ENCODE assay signal across 29 cellular contexts in the genomic region with DNA sequence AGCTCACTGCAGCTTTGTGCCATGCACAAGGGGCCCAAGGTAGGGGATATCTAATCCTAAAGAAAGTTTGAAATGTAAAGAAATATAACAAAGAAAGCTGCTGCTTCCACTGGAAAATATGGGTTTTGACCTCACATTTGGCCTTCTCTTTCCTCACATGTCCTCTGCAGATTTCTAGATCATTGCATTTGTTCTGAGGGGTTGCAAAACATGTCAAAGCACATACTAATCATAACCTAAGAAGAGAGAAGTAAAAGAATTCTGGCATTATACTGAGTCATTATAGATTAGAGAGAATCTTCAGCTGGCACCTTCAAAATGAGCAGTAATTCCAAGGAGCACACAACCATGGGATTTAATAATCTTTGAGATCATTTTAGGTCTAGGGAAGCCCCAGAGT.
"Had no signal": no experiment of that assay in that cellular context is flagged by ENCODE, and none has a peak within 500 bp of the region (broad histone marks: within the 10 kb centered on the region; RNA-seq: fewer than 3 reads in every experiment).

No MANE protein-coding gene starts in this region.

- H3K4me1 ChIP-seq: ascending aorta, breast epithelium had no signal

- H3K27me3 ChIP-seq: adrenal gland, ascending aorta, breast epithelium, cardiac muscle cell, esophagus squamous epithelium, gastroesophageal sphincter had no signal

- H3K36me3 ChIP-seq: adrenal gland, ascending aorta, breast epithelium, cardiac muscle cell had no signal

- ATAC-seq: activated T-cell treated with anti-CD3 and anti-CD28 coated beads, Interleukin-2, amount 50 U/mL, for 4 hours; activated T-helper 17 cell treated with anti-CD3 and anti-CD28 coated beads, Interleukin-2, amount 50 U/mL, for 72 hours; effector memory CD8-positive, alpha-beta T cell; gastroesophageal sphincter had no signal

- H3K4me3 ChIP-seq: adrenal gland, ascending aorta, breast epithelium, cardiac muscle cell, esophagus squamous epithelium, gastroesophageal sphincter had no signal

- H3K9me3 ChIP-seq: adrenal gland, ascending aorta, breast epithelium, esophagus squamous epithelium, gastroesophageal sphincter had no signal

- H3K9me3 Mint-ChIP-seq: activated CD4-positive, alpha-beta memory T cell treated with anti-CD3 and anti-CD28 coated beads, Interleukin-2, amount 10 ng/mL, durations not matched to agents 7 days and 5 days; activated CD4-positive, alpha-beta T cell treated with anti-CD3 and anti-CD28 coated beads, Interleukin-2, amount 10 ng/mL, durations not matched to agents 7 days and 5 days; activated T-cell treated with anti-CD3 and anti-CD28 coated beads, Interleukin-2, amount 50 U/mL, for 4 hours; activated T-helper 17 cell treated with anti-CD3 and anti-CD28 coated beads, Interleukin-2, amount 50 U/mL, for 72 hours; brain; effector memory CD8-positive, alpha-beta T cell had no signal

- H3K27me3 Mint-ChIP-seq: activated CD4-positive, alpha-beta memory T cell treated with anti-CD3 and anti-CD28 coated beads, Interleukin-2, amount 10 ng/mL, durations not matched to agents 7 days and 5 days; activated CD4-positive, alpha-beta T cell treated with anti-CD3 and anti-CD28 coated beads, Interleukin-2, amount 10 ng/mL, durations not matched to agents 7 days and 5 days; activated naive CD8-positive, alpha-beta T cell; activated T-helper 17 cell treated with anti-CD3 and anti-CD28 coated beads, Interleukin-2, amount 50 U/mL, for 72 hours; effector memory CD8-positive, alpha-beta T cell had no signal

- H3K27ac Mint-ChIP-seq: activated CD4-positive, alpha-beta memory T cell treated with anti-CD3 and anti-CD28 coated beads, Interleukin-2, amount 10 ng/mL, durations not matched to agents 7 days and 5 days; activated CD4-positive, alpha-beta T cell treated with anti-CD3 and anti-CD28 coated beads, Interleukin-2, amount 10 ng/mL, durations not matched to agents 7 days and 5 days; activated naive CD8-positive, alpha-beta T cell; activated T-helper 17 cell treated with anti-CD3 and anti-CD28 coated beads, Interleukin-2, amount 50 U/mL, for 72 hours; brain had no signal

- DNase-seq: activated CD4-positive, alpha-beta memory T cell treated with anti-CD3 and anti-CD28 coated beads, Interleukin-2, amount 10 ng/mL, durations not matched to agents 7 days and 5 days; activated CD4-positive, alpha-beta T cell treated with anti-CD3 and anti-CD28 coated beads for 4 hours; activated CD4-positive, alpha-beta T cell treated with anti-CD3 and anti-CD28 coated beads, Interleukin-2, amount 10 ng/mL, durations not matched to agents 7 days and 5 days; activated CD4-positive, alpha-beta T cell treated with anti-CD3 and anti-CD28 coated beads, Interleukin-2, amount 50 U/mL, for 4 hours; activated CD4-positive, CD25-positive, alpha-beta regulatory T cell; activated CD4-positive, CD25-positive, alpha-beta regulatory T cell treated with anti-CD3 and anti-CD28 coated beads, Interleukin-2, amount 50 U/mL, for 72 hours; activated effector memory CD4-positive, alpha-beta T cell treated with Interleukin-2 at 50 U/mL for 16 hours; activated gamma-delta T cell treated with Interleukin-2 at 50 U/mL for 16 hours; activated naive CD4-positive, alpha-beta T cell treated with anti-CD3 and anti-CD28 coated beads, Interleukin-2, amount 50 U/mL, for 16 hours; activated naive CD4-positive, alpha-beta T cell treated with Interleukin-2 at 50 U/mL for 16 hours; activated T-cell treated with anti-CD3 and anti-CD28 coated beads, Interleukin-2, amount 50 U/mL, for 4 hours; adrenal gland; central memory CD4-positive, alpha-beta T cell; cerebellar nuclear complex; cortex of kidney; dermis blood vessel endothelial cell; effector CD4-positive, alpha-beta T cell; effector memory CD8-positive, alpha-beta T cell; erythroblast; esophagus squamous epithelium; foreskin melanocyte; T-helper 2 cell had no signal

- H3K27ac ChIP-seq: adrenal gland, ascending aorta, breast epithelium, cardiac muscle cell, esophagus squamous epithelium, gastroesophageal sphincter had no signal

- H3K4me3 Mint-ChIP-seq: activated CD4-positive, alpha-beta memory T cell treated with anti-CD3 and anti-CD28 coated beads, Interleukin-2, amount 10 ng/mL, durations not matched to agents 7 days and 5 days; activated CD4-positive, alpha-beta T cell treated with anti-CD3 and anti-CD28 coated beads, Interleukin-2, amount 10 ng/mL, durations not matched to agents 7 days and 5 days; activated naive CD8-positive, alpha-beta T cell; activated T-cell treated with anti-CD3 and anti-CD28 coated beads, Interleukin-2, amount 50 U/mL, for 4 hours; activated T-helper 17 cell treated with anti-CD3 and anti-CD28 coated beads, Interleukin-2, amount 50 U/mL, for 72 hours; brain; effector memory CD8-positive, alpha-beta T cell had no signal
